In genomic region chr20:2742934-2743559, GRCh38 we compare ENCODE assay signal across 2 cellular contexts.
A peak's percentile ranks its signal among the peaks of the same experiment; 100 is the strongest.
TF ChIP-seq lines count a peak whose summit lies in the region.

No MANE protein-coding gene starts in this region.

TF ChIP-seq in A549, 52 proteins besides CTCF, POLR2A, EP300 and RAD21 (continued from another document):
- TF ChIP-seq MAX (IDR thresholded peaks at IDR 0.05): 0 out of 2 replicates have a peak, but pooled peaks have one; percentile 20
- no peak for TF ChIP-seq MYC (IDR thresholded peaks at IDR 0.05; ENCODE audit: borderline replicate concordance, low read length)
- TF ChIP-seq ZFP36 (IDR thresholded peaks at IDR 0.05; ENCODE audit: borderline replicate concordance, partially characterized antibody): no peak
- TF ChIP-seq SMC3 (IDR thresholded peaks at IDR 0.05): peak; percentile 74
- TF ChIP-seq ELK1 (IDR thresholded peaks at IDR 0.05; ENCODE audit: low read depth, low read length): no peak
- TF ChIP-seq JUN (IDR thresholded peaks at IDR 0.05): no peak
- TF ChIP-seq GATA3 (IDR thresholded peaks at IDR 0.05; ENCODE audit: borderline replicate concordance): no peak
- no peak for TF ChIP-seq BHLHE40 (IDR thresholded peaks at IDR 0.05; ENCODE audit: low read depth, low read length)

TF ChIP-seq in HepG2, 621 proteins besides CTCF, POLR2A, EP300 and RAD21 (continued from another document and continues in another):
- TF ChIP-seq BHLHE40 (IDR thresholded peaks at IDR 0.05; ENCODE audit: low read length): peak; percentile 38; the same call in 1 of the 2 replicates
- TF ChIP-seq ZNF773 (CRISPR knock-in tag; IDR thresholded peaks at IDR 0.05; ENCODE audit: borderline replicate concordance): no peak
- peak; percentile 78; the same call in 1 of the 2 replicates for TF ChIP-seq ZNF691 (CRISPR knock-in tag; IDR thresholded peaks at IDR 0.05; ENCODE audit: borderline replicate concordance, low read depth)
- TF ChIP-seq MBD4 (IDR thresholded peaks at IDR 0.05; ENCODE audit: borderline replicate concordance, low read length): no peak
- no peak for TF ChIP-seq KLF15 (CRISPR knock-in tag; IDR thresholded peaks at IDR 0.05; ENCODE audit: borderline replicate concordance)
- no peak for TF ChIP-seq ZNF44 (CRISPR knock-in tag; IDR thresholded peaks at IDR 0.05)
- TF ChIP-seq KLF6 (CRISPR knock-in tag; IDR thresholded peaks at IDR 0.05): no peak
- TF ChIP-seq PPARG (CRISPR knock-in tag; conservative IDR thresholded peaks at IDR 0.05): no peak
- no peak for TF ChIP-seq MZF1 (CRISPR knock-in tag; IDR thresholded peaks at IDR 0.05; ENCODE audit: borderline replicate concordance)
- no peak for TF ChIP-seq PBX3 (CRISPR knock-in tag; IDR thresholded peaks at IDR 0.05; ENCODE audit: borderline replicate concordance)
- TF ChIP-seq PCBP1 (IDR thresholded peaks at IDR 0.05; ENCODE audit: borderline replicate concordance, low read depth, low read length): no peak
- TF ChIP-seq ZNF607 (CRISPR knock-in tag; IDR thresholded peaks at IDR 0.05; ENCODE audit: borderline replicate concordance): 0 out of 2 replicates have a peak, but pooled peaks have one; percentile 22
- 0 out of 2 replicates have a peak, but pooled peaks have one; percentile 47 for TF ChIP-seq REL (CRISPR knock-in tag; conservative IDR thresholded peaks at IDR 0.05)
- no peak for TF ChIP-seq HES4 (CRISPR knock-in tag; IDR thresholded peaks at IDR 0.05; ENCODE audit: borderline replicate concordance)
- TF ChIP-seq, protein P1, sequence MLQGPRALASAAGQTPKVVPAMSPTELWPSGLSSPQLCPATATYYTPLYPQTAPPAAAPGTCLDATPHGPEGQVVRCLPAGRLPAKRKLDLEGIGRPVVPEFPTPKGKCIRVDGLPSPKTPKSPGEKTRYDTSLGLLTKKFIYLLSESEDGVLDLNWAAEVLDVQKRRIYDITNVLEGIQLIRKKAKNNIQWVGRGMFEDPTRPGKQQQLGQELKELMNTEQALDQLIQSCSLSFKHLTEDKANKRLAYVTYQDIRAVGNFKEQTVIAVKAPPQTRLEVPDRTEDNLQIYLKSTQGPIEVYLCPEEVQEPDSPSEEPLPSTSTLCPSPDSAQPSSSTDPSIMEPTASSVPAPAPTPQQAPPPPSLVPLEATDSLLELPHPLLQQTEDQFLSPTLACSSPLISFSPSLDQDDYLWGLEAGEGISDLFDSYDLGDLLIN (CRISPR knock-in tag; IDR thresholded peaks at IDR 0.05; ENCODE audit: borderline replicate concordance): no peak
- TF ChIP-seq ZNF724P (CRISPR knock-in tag; IDR thresholded peaks at IDR 0.05; ENCODE audit: borderline replicate concordance): no peak
- no peak for TF ChIP-seq ZNF678 (CRISPR knock-in tag; IDR thresholded peaks at IDR 0.05)
- TF ChIP-seq MAFF (IDR thresholded peaks at IDR 0.05; ENCODE audit: low read depth, low read length): no peak
- no peak for TF ChIP-seq ZNF280D (CRISPR knock-in tag; IDR thresholded peaks at IDR 0.05)
- TF ChIP-seq ZNF609 (CRISPR knock-in tag; IDR thresholded peaks at IDR 0.05; ENCODE audit: borderline replicate concordance): peak; percentile 29; the same call in 1 of the 2 replicates
- TF ChIP-seq ZNF572 (CRISPR knock-in tag; IDR thresholded peaks at IDR 0.05): peak; percentile 98
- TF ChIP-seq, protein P2, sequence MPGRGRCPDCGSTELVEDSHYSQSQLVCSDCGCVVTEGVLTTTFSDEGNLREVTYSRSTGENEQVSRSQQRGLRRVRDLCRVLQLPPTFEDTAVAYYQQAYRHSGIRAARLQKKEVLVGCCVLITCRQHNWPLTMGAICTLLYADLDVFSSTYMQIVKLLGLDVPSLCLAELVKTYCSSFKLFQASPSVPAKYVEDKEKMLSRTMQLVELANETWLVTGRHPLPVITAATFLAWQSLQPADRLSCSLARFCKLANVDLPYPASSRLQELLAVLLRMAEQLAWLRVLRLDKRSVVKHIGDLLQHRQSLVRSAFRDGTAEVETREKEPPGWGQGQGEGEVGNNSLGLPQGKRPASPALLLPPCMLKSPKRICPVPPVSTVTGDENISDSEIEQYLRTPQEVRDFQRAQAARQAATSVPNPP (CRISPR knock-in tag; IDR thresholded peaks at IDR 0.05): no peak
- no peak for TF ChIP-seq CENPBD1 (CRISPR knock-in tag; IDR thresholded peaks at IDR 0.05; ENCODE audit: borderline replicate concordance, low read depth)
- no peak for TF ChIP-seq PREB (CRISPR knock-in tag; IDR thresholded peaks at IDR 0.05)
- 0 out of 2 replicates have a peak, but pooled peaks have one; percentile 37 for TF ChIP-seq KLF9 (CRISPR knock-in tag; IDR thresholded peaks at IDR 0.05; ENCODE audit: low read depth)
- TF ChIP-seq ZNF337 (CRISPR knock-in tag; IDR thresholded peaks at IDR 0.05; ENCODE audit: borderline replicate concordance, low read depth): no peak; the same call in 1 of the 2 replicates
- TF ChIP-seq POLR2AphosphoS5 (IDR thresholded peaks at IDR 0.05; ENCODE audit: low read depth, low read length): no peak
- peak; percentile 31 to 86; a peak in 3 of 4 replicates for TF ChIP-seq HMGXB4 (CRISPR knock-in tag; IDR thresholded peaks at IDR 0.05; ENCODE audit: borderline replicate concordance in 1 of 2, low read depth in 1 of 2)
- peak; percentile 53; the same call in 1 of the 2 replicates for TF ChIP-seq ZNF782 (CRISPR knock-in tag; IDR thresholded peaks at IDR 0.05; ENCODE audit: borderline replicate concordance)
- TF ChIP-seq ZNF282 (IDR thresholded peaks at IDR 0.05; ENCODE audit: partially characterized antibody): no peak
- TF ChIP-seq FOXC1 (CRISPR knock-in tag; IDR thresholded peaks at IDR 0.05; ENCODE audit: borderline replicate concordance): no peak
- no peak for TF ChIP-seq MYC (CRISPR knock-in tag; IDR thresholded peaks at IDR 0.05; ENCODE audit: borderline replicate concordance)
- no peak for TF ChIP-seq ZNF7 (CRISPR knock-in tag; IDR thresholded peaks at IDR 0.05)
- TF ChIP-seq POLR2AphosphoS2 (IDR thresholded peaks at IDR 0.05; ENCODE audit: low read depth, low read length): no peak
- TF ChIP-seq NR2F6 (IDR thresholded peaks at IDR 0.05): no peak
- TF ChIP-seq NR2F6 (CRISPR knock-in tag; IDR thresholded peaks at IDR 0.05): 0 out of 2 replicates have a peak, but pooled peaks have one; percentile 31
- TF ChIP-seq ZNF772 (CRISPR knock-in tag; IDR thresholded peaks at IDR 0.05): no peak
- no peak for TF ChIP-seq KDM5A (IDR thresholded peaks at IDR 0.05; ENCODE audit: borderline replicate concordance, low read length)
- no peak for TF ChIP-seq CC2D1A (CRISPR knock-in tag; IDR thresholded peaks at IDR 0.05)
- TF ChIP-seq, protein P3, sequence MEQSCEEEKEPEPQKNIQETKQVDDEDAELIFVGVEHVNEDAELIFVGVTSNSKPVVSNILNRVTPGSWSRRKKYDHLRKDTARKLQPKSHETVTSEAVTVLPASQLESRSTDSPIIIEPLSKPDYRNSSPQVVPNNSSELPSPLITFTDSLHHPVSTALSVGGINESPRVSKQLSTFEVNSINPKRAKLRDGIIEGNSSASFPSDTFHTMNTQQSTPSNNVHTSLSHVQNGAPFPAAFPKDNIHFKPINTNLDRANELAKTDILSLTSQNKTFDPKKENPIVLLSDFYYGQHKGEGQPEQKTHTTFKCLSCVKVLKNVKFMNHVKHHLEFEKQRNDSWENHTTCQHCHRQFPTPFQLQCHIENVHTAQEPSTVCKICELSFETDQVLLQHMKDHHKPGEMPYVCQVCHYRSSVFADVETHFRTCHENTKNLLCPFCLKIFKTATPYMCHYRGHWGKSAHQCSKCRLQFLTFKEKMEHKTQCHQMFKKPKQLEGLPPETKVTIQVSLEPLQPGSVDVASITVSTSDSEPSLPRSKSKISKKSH (CRISPR knock-in tag; IDR thresholded peaks at IDR 0.05; ENCODE audit: borderline replicate concordance): peak; percentile 65; the same call in 1 of the 2 replicates
- peak; percentile 66; the same call in 1 of the 2 replicates for TF ChIP-seq NRL (CRISPR knock-in tag; IDR thresholded peaks at IDR 0.05; ENCODE audit: borderline replicate concordance)
- TF ChIP-seq ZNF10 (CRISPR knock-in tag; IDR thresholded peaks at IDR 0.05; ENCODE audit: borderline replicate concordance, low read depth): no peak
